In genomic region chr16:30369091-30369937, GRCh38 we compare ENCODE assay signal across 6 cellular contexts. TPM values are rescaled to one million over a fixed set of nuclear protein-coding genes. Genes with fewer than 3 reads are reported as not detected.
A peak's percentile ranks its signal among the peaks of the same experiment; 100 is the strongest.
DNase-seq lines count a peak whose midpoint lies in the region; ATAC-seq, FAIRE-seq and TF ChIP-seq lines count a peak whose summit lies in the region.

No MANE protein-coding gene starts in this region.

- no peak overlapping the region for H4K8ac ChIP-seq in IMR-90 (ENCODE audit: low read depth in 2 of 2, low read length in 2 of 2)

- peak overlapping the region; percentile 90 for H3K9ac ChIP-seq in IMR-90 (ENCODE audit: low read depth, low read length)
- peak overlapping the region; percentile 70 to 98 for H3K9ac ChIP-seq in K562 (ENCODE audit: insufficient read depth in 1 of 2, low read depth in 2 of 2, low read length in 2 of 2)

- POLR2A ChIA-PET in IMR-90 (lab: Charles Lee; ENCODE audit: unreplicated experiment) (no interaction called here), K562 (lab: Yijun Ruan, JAX) (interaction anchor here (0.6 to 6.3 kb wide), 6 partner anchors 11 to 129 kb away, joined by 3 to 77 read pairs (median 4); partner anchors contain the start of gene CD2BP2)

- H3K56ac ChIP-seq in IMR-90 (ENCODE audit: extremely low read depth, insufficient read depth, low read length), result peak overlapping the region; percentile 45

- H3K14ac ChIP-seq in IMR-90 (replicated peaks; ENCODE audit: low read depth, low read length), result peak overlapping the region; percentile 96

- peak overlapping the region; percentile 79 for H3K4ac ChIP-seq in IMR-90 (ENCODE audit: low read depth, low read length)

- H3K4me1 Mint-ChIP-seq in nephron progenitor cell, result peaks cover 60% of the 10 kb centered on the region

- H3K9me3 Mint-ChIP-seq in nephron progenitor cell, result no peaks in the 10 kb centered on the region

- peak overlapping the region; percentile 2; the same call in 1 of the 2 replicates for H4K91ac ChIP-seq in IMR-90 (ENCODE audit: insufficient read depth, low read depth, low read length)

- CTCF ChIA-PET in IMR-90 (lab: Yijun Ruan, JAX) (interaction anchor here (1.0 kb wide), 1 partner anchor 26 kb away, joined by 3 read pairs; the partner anchor contains the start of gene ZNF48), K562 (lab: Yijun Ruan, JAX; ENCODE audit: low intra/inter-chr PET ratio) (interaction anchor here (0.6 kb wide), 1 partner anchor 186 kb away, joined by 4 read pairs; the partner anchor contains the start of gene CORO1A)

- H2BK15ac ChIP-seq in IMR-90 (ENCODE audit: low read depth, low read length), result no peak overlapping the region

- TF ChIP-seq RAD21 in IMR-90 (IDR thresholded peaks at IDR 0.05; ENCODE audit: low read length) (no peak), K562 (CRISPR knock-in tag; conservative IDR thresholded peaks at IDR 0.05 in 1 of 2, IDR thresholded peaks at IDR 0.05 in 1 of 2) (no peak)

- H3K18ac ChIP-seq in IMR-90 (ENCODE audit: low read depth, low read length), result no peak overlapping the region

- FAIRE-seq in K562 (lab: Jason Lieb, UNC), result peak; percentile 23

- H3K9me1 ChIP-seq in IMR-90 (ENCODE audit: insufficient read depth, low read length), result peaks cover 17% of the 10 kb centered on the region
- peaks cover 6% of the 10 kb centered on the region for H3K9me1 ChIP-seq in K562 (ENCODE audit: control insufficient read depth, insufficient read depth, low read length)

- peaks cover 55% of the 10 kb centered on the region for H3K79me2 ChIP-seq in K562 (ENCODE audit: control insufficient read depth, insufficient read depth, low read length)

- H3K27me3 Mint-ChIP-seq in nephron progenitor cell (ENCODE audit: low read depth, poor library complexity), result peaks cover 4% of the 10 kb centered on the region

- TF ChIP-seq POLR2A in IMR-90 (IDR thresholded peaks at IDR 0.05; ENCODE audit: low read depth, low read length), result no peak
- no peak for TF ChIP-seq POLR2A in K562 (conservative IDR thresholded peaks at IDR 0.05)

- H3K36me3 Mint-ChIP-seq in nephron progenitor cell (ENCODE audit: low read depth), result peaks cover 25% of the 10 kb centered on the region

- H3K23ac ChIP-seq in IMR-90 (ENCODE audit: low read depth, low read length), result peak overlapping the region; percentile 87

- H2BK20ac ChIP-seq in IMR-90 (ENCODE audit: low read depth, low read length), result no peak overlapping the region

- DNase-seq in IMR-90, result no peak
- DNase-seq in K562 (ENCODE audit: extremely low read depth in 1 of 4, low spot score in 3 of 4), result peak in 1 of 4 experiments; percentile 8
- DNase-seq in nephron progenitor cell, result peak; percentile 56
- DNase-seq in middle frontal gyrus (ENCODE audit: extremely low spot score, low spot score), result no peak
- no peak for DNase-seq in effector CD4-positive, alpha-beta T cell

- in situ Hi-C loops in IMR-90 (cut with MboI; ENCODE audit: low sequenced_read_pairs), result no loop called here
- in situ Hi-C loops in K562 (cut with MboI), result loop anchor here (25.0 kb wide), 1 partner anchor 907 kb away; the partner anchor contains the start of genes BOLA2, SLX1B and SULT1A4

- no peaks in the 10 kb centered on the region for H3K9me3 ChIP-seq in IMR-90 (ENCODE audit: control insufficient read depth, insufficient read depth, low read length)
- no peaks in the 10 kb centered on the region for H3K9me3 ChIP-seq in K562 (replicated peaks; ENCODE audit: control insufficient read depth, insufficient read depth, low read depth, low read length)

- no peak for TF ChIP-seq EP300 in K562 (IDR thresholded peaks at IDR 0.05; ENCODE audit: low read length)

- peak overlapping the region; percentile 99 for H3K4me2 ChIP-seq in IMR-90 (ENCODE audit: low read depth, low read length)
- peak overlapping the region; percentile 90 for H3K4me2 ChIP-seq in K562 (ENCODE audit: insufficient read depth, low read length)

- no peak for TF ChIP-seq CTCF in IMR-90 (conservative IDR thresholded peaks at IDR 0.05; ENCODE audit: low read depth, low read length)
- no peak for TF ChIP-seq CTCF in K562 (IDR thresholded peaks at IDR 0.05 in 2 of 3, conservative IDR thresholded peaks at IDR 0.05 in 1 of 3; ENCODE audit: insufficient read depth in 2 of 3, low read depth in 1 of 3, low read length in 3 of 3)
- no peak for TF ChIP-seq CTCF in nephron progenitor cell (IDR thresholded peaks at IDR 0.05)

- peaks cover 4 to 58% of the 10 kb centered on the region in 2 experiments; a peak in 3 of 4 replicates for H3K79me1 ChIP-seq in IMR-90 (ENCODE audit: low read depth in 1 of 2, low read length in 2 of 2)

- peaks cover 3% of the 10 kb centered on the region; the same call in 1 of the 2 replicates for H3K4me1 ChIP-seq in IMR-90 (ENCODE audit: control insufficient read depth, insufficient read depth, low read length)
- H3K4me1 ChIP-seq in K562 (replicated peaks in 1 of 2; ENCODE audit: control insufficient read depth in 2 of 2, insufficient read depth in 2 of 2, low read length in 2 of 2), result peaks cover 25 to 44% of the 10 kb centered on the region in 2 experiments; a peak in 4 of 5 replicates

- BruUV-seq in IMR-90 (replicated peaks; lab: Mats Ljungman, UMichigan) (no TSS peak), K562 (replicated peaks; lab: Mats Ljungman, UMichigan) (no TSS peak)

- peaks cover 14% of the 10 kb centered on the region; the same call in 1 of the 2 replicates for H3K36me3 ChIP-seq in IMR-90 (ENCODE audit: control insufficient read depth, insufficient read depth, low read length)
- peaks cover 31% of the 10 kb centered on the region for H3K36me3 ChIP-seq in K562 (ENCODE audit: control insufficient read depth, insufficient read depth, low read length)

- H4K20me1 ChIP-seq in IMR-90 (ENCODE audit: insufficient read depth, low read length) (peaks cover 46% of the 10 kb centered on the region), K562 (replicated peaks; ENCODE audit: control insufficient read depth, insufficient read depth, low read length) (peaks cover 23% of the 10 kb centered on the region)

- H2AFZ ChIP-seq in IMR-90 (replicated peaks; ENCODE audit: low read length, poor library complexity), result peak overlapping the region; percentile 64
- H2AFZ ChIP-seq in K562 (ENCODE audit: low read depth, low read length), result no peak overlapping the region

- dilution Hi-C loops in IMR-90 (cut with HindIII; ENCODE audit: low sequenced_read_pairs, unreplicated experiment), result no loop called here

- ATAC-seq in IMR-90 (ENCODE audit: low read depth) (no peak), K562 (no peak), HG02870 (IDR thresholded peaks at IDR 0.05; ENCODE audit: unreplicated experiment) (no peak)

- H3K4me3 Mint-ChIP-seq in nephron progenitor cell, result peak overlapping the region; percentile 83

- H3K27ac ChIP-seq in IMR-90 (ENCODE audit: insufficient read depth, low read length) (peak overlapping the region; percentile 82), K562 (ENCODE audit: extremely low read depth, low read depth, low read length) (peak overlapping the region; percentile 72)

- H4K5ac ChIP-seq in IMR-90 (ENCODE audit: low read depth, low read length), result no peak overlapping the region

- no peaks in the 10 kb centered on the region for H3K27me3 ChIP-seq in IMR-90 (ENCODE audit: control insufficient read depth, insufficient read depth, low read length)
- no peaks in the 10 kb centered on the region for H3K27me3 ChIP-seq in K562 (ENCODE audit: control insufficient read depth in 2 of 2, insufficient read depth in 2 of 2, low read length in 2 of 2)

- H2AK9ac ChIP-seq in IMR-90 (replicated peaks; ENCODE audit: low read depth, low read length, poor library complexity), result peak overlapping the region; percentile 99

- H3K4me3 ChIP-seq in IMR-90 (ENCODE audit: insufficient read depth, low read depth, low read length) (peak overlapping the region; percentile 86), K562 (peak overlapping the region; percentile 74)

- WGBS in IMR-90 (ENCODE audit: extremely low coverage in 2 of 2, insufficient read length in 1 of 2), 2 experiments, result 1% methylated on average over 22 of the region's 45 CpGs; no CpG with 5 or more reads in 1 of the 2 experiments
- WGBS in K562 (ENCODE audit: insufficient coverage, low coverage, missing lambda C conversion rate), result 2% methylated on average over 45 of the region's 45 CpGs

- H2BK5ac ChIP-seq in IMR-90 (ENCODE audit: low read depth, low read length, poor library complexity, severe bottlenecking), result peak overlapping the region; percentile 66

- intact Hi-C loops in IMR-90 (cut with micrococcal nuclease) (loop anchor here (2.0 kb wide), 1 partner anchor 277 kb away; no protein-coding TSS in a partner anchor), K562 (cut with micrococcal nuclease) (no loop called here)

- peak overlapping the region; percentile 90 for H2AK5ac ChIP-seq in IMR-90 (ENCODE audit: low read depth, low read length)

- H2BK120ac ChIP-seq in IMR-90 (ENCODE audit: low read depth, low read length), result no peak overlapping the region

- H3K27ac Mint-ChIP-seq in nephron progenitor cell, result no peak overlapping the region

RNA-seq across cellular contexts. Expression of gene TBC1D10B, which starts 1.0 kb away (rescaled TPM):
- total RNA-seq in IMR-90 (2012; rRNA removed), result 8.1 and 8.4 TPM in 2 replicates
- polyA plus RNA-seq in IMR-90 (2012; rRNA removed), result 24.9 and 26.4 TPM in 2 replicates
- polyA plus RNA-seq in IMR-90 (2012; cell fraction: cytosol; rRNA removed), result 30.8 and 40.6 TPM in 2 replicates
- polyA plus RNA-seq in IMR-90 (2012; cell fraction: nucleus; rRNA removed; ENCODE audit: low replicate concordance), result 41.1 and 73.5 TPM in 2 replicates
- total RNA-seq in K562 (2011; cell fraction: chromatin; rRNA removed; ENCODE audit: low replicate concordance), result 61.1 and 115 TPM in 2 replicates
- total RNA-seq in K562 (2011; cell fraction: nucleolus; rRNA removed), result 62.5 and 64.2 TPM in 2 replicates
- 60.7 and 73.4 TPM in 2 replicates for total RNA-seq in K562 (2011; cell fraction: nucleoplasm; rRNA removed)
- total RNA-seq in K562 (2014; rRNA removed), result 28.9 and 37.9 TPM in 2 replicates
- total RNA-seq in K562 (2014; rRNA removed; fragmentation: Illumina TruSeq; extraction: Trizol), result 11.9 and 12.6 TPM in 2 replicates
- 16.9 and 17.5 TPM in 2 replicates for total RNA-seq in K562 (2015; rRNA removed; fragmentation: Illumina TruSeq; extraction: Trizol)
- 52.1 and 55.4 TPM in 2 replicates for total RNA-seq in K562 (2021)
- polyA plus RNA-seq in K562 (2011; rRNA removed), result 11.5 and 13.7 TPM in 2 replicates
- polyA plus RNA-seq in K562 (2011; cell fraction: cytosol; rRNA removed), result 20.5 and 29.5 TPM in 2 replicates
- polyA plus RNA-seq in K562 (2011; cell fraction: nucleus; rRNA removed), result 30.9 and 49.1 TPM in 2 replicates
- polyA plus RNA-seq in K562 (2012), result 33.7 and 38.6 TPM in 2 replicates
- 24.4 and 28.4 TPM in 2 replicates for polyA plus RNA-seq in K562 (2014; fragmentation: Illumina TruSeq; extraction: Trizol)
- 1 to 10 TPM; 2.2 to 2.3 TPM for polyA plus RNA-seq in K562 (2014; fragmentation: Nextera tagmentation; extraction: Ambion mirVana)
- polyA plus RNA-seq in K562 (2014; rRNA removed), result 24.0 and 27.9 TPM in 2 replicates
- polyA minus RNA-seq in K562 (2011; rRNA and poly(A)+ RNA removed), result 13.2 and 19.4 TPM in 2 replicates
- polyA minus RNA-seq in K562 (2011; cell fraction: cytosol; rRNA and poly(A)+ RNA removed), result 28.0 and 31.6 TPM in 2 replicates
- polyA minus RNA-seq in K562 (2011; cell fraction: nucleus; rRNA and poly(A)+ RNA removed), result 12.7 and 15.8 TPM in 2 replicates

RNA-seq across cellular contexts. Expression of gene MYL11, which starts 5.3 kb away (rescaled TPM):
- total RNA-seq in IMR-90 (2012; rRNA removed) (not detected in 2 replicates), K562 (2014; rRNA removed) (1.7 TPM in 1 of 2 replicates, not detected in the other), K562 (2014; rRNA removed; fragmentation: Illumina TruSeq; extraction: Trizol) (not detected in 2 replicates), K562 (2015; rRNA removed; fragmentation: Illumina TruSeq; extraction: Trizol) (1.5 and 2.0 TPM in 2 replicates), K562 (2021) (1.5 and 1.7 TPM in 2 replicates)
- polyA plus RNA-seq in IMR-90 (2012; rRNA removed) (1.1 and 1.2 TPM in 2 replicates), K562 (2011; rRNA removed) (0.31 TPM in 1 of 2 replicates, not detected in the other), K562 (2014; fragmentation: Illumina TruSeq; extraction: Trizol) (not detected in 2 replicates), K562 (2014; fragmentation: Nextera tagmentation; extraction: Ambion mirVana) (under 1 TPM; 0.52 to 0.73 TPM), K562 (2014; rRNA removed) (0.62 TPM in 1 of 2 replicates, not detected in the other)
- not detected in 2 replicates for polyA plus RNA-seq in IMR-90 (2012; cell fraction: cytosol; rRNA removed)
- polyA plus RNA-seq in IMR-90 (2012; cell fraction: nucleus; rRNA removed; ENCODE audit: low replicate concordance), result not detected in 2 replicates
- not detected in 2 replicates for total RNA-seq in K562 (2011; cell fraction: chromatin; rRNA removed; ENCODE audit: low replicate concordance)
- not detected in 2 replicates for total RNA-seq in K562 (2011; cell fraction: nucleolus; rRNA removed)
- total RNA-seq in K562 (2011; cell fraction: nucleoplasm; rRNA removed), result not detected in 2 replicates
- 0.15 and 1.0 TPM in 2 replicates for polyA plus RNA-seq in K562 (2011; cell fraction: cytosol; rRNA removed)
- 1.1 TPM in 1 of 2 replicates, not detected in the other for polyA plus RNA-seq in K562 (2011; cell fraction: nucleus; rRNA removed)
- 0.53 and 3.4 TPM in 2 replicates for polyA plus RNA-seq in K562 (2012)
- polyA minus RNA-seq in K562 (2011; rRNA and poly(A)+ RNA removed), result not detected in 2 replicates
- polyA minus RNA-seq in K562 (2011; cell fraction: cytosol; rRNA and poly(A)+ RNA removed), result not detected in 2 replicates
- polyA minus RNA-seq in K562 (2011; cell fraction: nucleus; rRNA and poly(A)+ RNA removed), result not detected in 2 replicates

RNA-seq across cellular contexts. Expression of gene SEPTIN1, which starts 13.0 kb away (rescaled TPM):
- total RNA-seq in IMR-90 (2012; rRNA removed), result not detected in 2 replicates
- 0.24 and 0.50 TPM in 2 replicates for polyA plus RNA-seq in IMR-90 (2012; rRNA removed)
- polyA plus RNA-seq in IMR-90 (2012; cell fraction: cytosol; rRNA removed), result 0.12 and 0.27 TPM in 2 replicates
- 0.46 and 0.60 TPM in 2 replicates for polyA plus RNA-seq in IMR-90 (2012; cell fraction: nucleus; rRNA removed; ENCODE audit: low replicate concordance)
- 3.4 and 4.0 TPM in 2 replicates for total RNA-seq in K562 (2011; cell fraction: chromatin; rRNA removed; ENCODE audit: low replicate concordance)
- 2.5 and 4.2 TPM in 2 replicates for total RNA-seq in K562 (2011; cell fraction: nucleolus; rRNA removed)
- total RNA-seq in K562 (2011; cell fraction: nucleoplasm; rRNA removed), result 3.8 and 7.6 TPM in 2 replicates
- 2.3 and 3.0 TPM in 2 replicates for total RNA-seq in K562 (2014; rRNA removed)
- total RNA-seq in K562 (2014; rRNA removed; fragmentation: Illumina TruSeq; extraction: Trizol), result 1.2 TPM in 2 replicates
- total RNA-seq in K562 (2015; rRNA removed; fragmentation: Illumina TruSeq; extraction: Trizol), result 0.69 and 0.72 TPM in 2 replicates
- 4.2 and 5.6 TPM in 2 replicates for total RNA-seq in K562 (2021)
- 2.1 and 2.3 TPM in 2 replicates for polyA plus RNA-seq in K562 (2011; rRNA removed)
- polyA plus RNA-seq in K562 (2011; cell fraction: cytosol; rRNA removed), result 3.4 TPM in 2 replicates
- polyA plus RNA-seq in K562 (2011; cell fraction: nucleus; rRNA removed), result 6.0 and 6.8 TPM in 2 replicates
- 3.3 and 4.4 TPM in 2 replicates for polyA plus RNA-seq in K562 (2012)
- 0.94 and 3.0 TPM in 2 replicates for polyA plus RNA-seq in K562 (2014; fragmentation: Illumina TruSeq; extraction: Trizol)
- under 1 TPM in 1 of 2 experiments, not detected in 1; 0.23 TPM for polyA plus RNA-seq in K562 (2014; fragmentation: Nextera tagmentation; extraction: Ambion mirVana)
- polyA plus RNA-seq in K562 (2014; rRNA removed), result 4.5 and 5.1 TPM in 2 replicates
- 0.42 and 1.3 TPM in 2 replicates for polyA minus RNA-seq in K562 (2011; rRNA and poly(A)+ RNA removed)
- 1.3 and 3.0 TPM in 2 replicates for polyA minus RNA-seq in K562 (2011; cell fraction: cytosol; rRNA and poly(A)+ RNA removed)
- polyA minus RNA-seq in K562 (2011; cell fraction: nucleus; rRNA and poly(A)+ RNA removed), result 1.4 and 1.8 TPM in 2 replicates

RNA-seq across cellular contexts. Expression of gene CD2BP2, which starts 14.2 kb away (rescaled TPM):
- total RNA-seq in IMR-90 (2012; rRNA removed) (29.6 and 34.4 TPM in 2 replicates), K562 (2014; rRNA removed) (33.1 and 34.0 TPM in 2 replicates), K562 (2014; rRNA removed; fragmentation: Illumina TruSeq; extraction: Trizol) (28.7 and 35.6 TPM in 2 replicates), K562 (2015; rRNA removed; fragmentation: Illumina TruSeq; extraction: Trizol) (37.3 and 38.0 TPM in 2 replicates), K562 (2021) (40.8 and 51.1 TPM in 2 replicates)
- polyA plus RNA-seq in IMR-90 (2012; rRNA removed) (41.1 and 44.0 TPM in 2 replicates), K562 (2011; rRNA removed) (21.5 and 25.8 TPM in 2 replicates), K562 (2014; fragmentation: Illumina TruSeq; extraction: Trizol) (30.1 and 32.8 TPM in 2 replicates), K562 (2014; fragmentation: Nextera tagmentation; extraction: Ambion mirVana) (1 to 10 TPM; 3.9 to 5.0 TPM), K562 (2014; rRNA removed) (41.0 and 46.6 TPM in 2 replicates)
- 33.8 and 49.6 TPM in 2 replicates for polyA plus RNA-seq in IMR-90 (2012; cell fraction: cytosol; rRNA removed)
- 92.8 and 111 TPM in 2 replicates for polyA plus RNA-seq in IMR-90 (2012; cell fraction: nucleus; rRNA removed; ENCODE audit: low replicate concordance)
- 34.0 and 85.0 TPM in 2 replicates for total RNA-seq in K562 (2011; cell fraction: chromatin; rRNA removed; ENCODE audit: low replicate concordance)
- total RNA-seq in K562 (2011; cell fraction: nucleolus; rRNA removed), result 46.0 and 46.2 TPM in 2 replicates
- total RNA-seq in K562 (2011; cell fraction: nucleoplasm; rRNA removed), result 40.7 and 40.8 TPM in 2 replicates
- polyA plus RNA-seq in K562 (2011; cell fraction: cytosol; rRNA removed), result 20.4 and 25.3 TPM in 2 replicates
- polyA plus RNA-seq in K562 (2011; cell fraction: nucleus; rRNA removed), result 47.9 and 65.8 TPM in 2 replicates
- polyA plus RNA-seq in K562 (2012), result 31.3 and 33.2 TPM in 2 replicates
- 14.2 and 15.3 TPM in 2 replicates for polyA minus RNA-seq in K562 (2011; rRNA and poly(A)+ RNA removed)
- 6.8 and 8.4 TPM in 2 replicates for polyA minus RNA-seq in K562 (2011; cell fraction: cytosol; rRNA and poly(A)+ RNA removed)
- 12.0 and 17.3 TPM in 2 replicates for polyA minus RNA-seq in K562 (2011; cell fraction: nucleus; rRNA and poly(A)+ RNA removed)

RNA-seq across cellular contexts. Expression of gene ZNF48, which starts 25.9 kb away (rescaled TPM):
- total RNA-seq in IMR-90 (2012; rRNA removed), result 6.6 and 6.9 TPM in 2 replicates
- 5.8 and 6.7 TPM in 2 replicates for polyA plus RNA-seq in IMR-90 (2012; rRNA removed)
- 5.6 and 5.8 TPM in 2 replicates for polyA plus RNA-seq in IMR-90 (2012; cell fraction: cytosol; rRNA removed)
- 5.3 and 10.5 TPM in 2 replicates for polyA plus RNA-seq in IMR-90 (2012; cell fraction: nucleus; rRNA removed; ENCODE audit: low replicate concordance)
- 9.7 and 12.9 TPM in 2 replicates for total RNA-seq in K562 (2011; cell fraction: chromatin; rRNA removed; ENCODE audit: low replicate concordance)
- 10.7 and 14.3 TPM in 2 replicates for total RNA-seq in K562 (2011; cell fraction: nucleolus; rRNA removed)
- 6.7 and 7.0 TPM in 2 replicates for total RNA-seq in K562 (2011; cell fraction: nucleoplasm; rRNA removed)
- 8.6 and 10.8 TPM in 2 replicates for total RNA-seq in K562 (2014; rRNA removed)
- 3.3 and 3.4 TPM in 2 replicates for total RNA-seq in K562 (2014; rRNA removed; fragmentation: Illumina TruSeq; extraction: Trizol)
- 7.4 and 7.7 TPM in 2 replicates for total RNA-seq in K562 (2015; rRNA removed; fragmentation: Illumina TruSeq; extraction: Trizol)
- 9.0 and 11.6 TPM in 2 replicates for total RNA-seq in K562 (2021)
- polyA plus RNA-seq in K562 (2011; rRNA removed), result 3.6 and 4.7 TPM in 2 replicates
- 3.9 and 10.6 TPM in 2 replicates for polyA plus RNA-seq in K562 (2011; cell fraction: cytosol; rRNA removed)
- 4.6 and 11.2 TPM in 2 replicates for polyA plus RNA-seq in K562 (2011; cell fraction: nucleus; rRNA removed)
- 6.1 and 7.6 TPM in 2 replicates for polyA plus RNA-seq in K562 (2012)
- 4.6 and 8.2 TPM in 2 replicates for polyA plus RNA-seq in K562 (2014; fragmentation: Illumina TruSeq; extraction: Trizol)
- under 1 TPM; 0.38 to 0.46 TPM for polyA plus RNA-seq in K562 (2014; fragmentation: Nextera tagmentation; extraction: Ambion mirVana)
- 5.8 and 6.0 TPM in 2 replicates for polyA plus RNA-seq in K562 (2014; rRNA removed)
- polyA minus RNA-seq in K562 (2011; rRNA and poly(A)+ RNA removed), result 2.8 and 4.5 TPM in 2 replicates
- polyA minus RNA-seq in K562 (2011; cell fraction: cytosol; rRNA and poly(A)+ RNA removed), result 3.7 and 5.3 TPM in 2 replicates
- polyA minus RNA-seq in K562 (2011; cell fraction: nucleus; rRNA and poly(A)+ RNA removed), result 5.9 and 6.3 TPM in 2 replicates
